Comparison of ENCODE assay signal across 27 cellular contexts in the genomic region with DNA sequence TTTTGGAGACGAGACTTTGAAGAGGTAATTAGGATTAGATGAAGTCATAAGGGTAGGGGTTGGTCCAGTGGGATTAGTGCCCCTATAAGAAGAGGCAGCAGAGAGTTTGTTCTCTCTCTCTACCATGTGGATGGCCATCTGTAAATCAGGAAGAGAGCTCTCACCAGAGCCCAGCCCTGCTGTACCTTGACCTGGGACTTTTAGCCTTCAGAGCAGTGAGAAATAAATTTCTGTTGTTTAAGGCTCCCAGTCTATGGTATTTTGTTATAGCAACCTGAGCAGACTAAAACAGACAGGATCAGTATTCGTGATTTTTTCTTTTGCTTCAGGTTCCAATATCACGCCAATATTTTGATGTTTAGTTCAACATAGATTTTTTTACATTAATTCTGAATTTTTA. TPM values are rescaled to one million over a fixed set of nuclear protein-coding genes. Genes with fewer than 3 reads are reported as not detected.
"Had no signal": no experiment of that assay in that cellular context is flagged by ENCODE, and none has a peak within 500 bp of the region (broad histone marks: within the 10 kb centered on the region; RNA-seq: fewer than 3 reads in every experiment).

No MANE protein-coding gene starts in this region.

- H3K36me3 Mint-ChIP-seq: mesothelial cell of epicardium; natural killer cell treated with Interleukin-12 subunit alpha and Interleukin-12 subunit beta and Interleukin-15 and Interleukin-18, amount 100 ng/mL, for 72 hours had no signal

- H3K4me3 ChIP-seq: heart left ventricle, left lung, lung, ovary, sigmoid colon, stomach, suprapubic skin, thoracic aorta, tibial artery, upper lobe of right lung had no signal

- H3K27ac Mint-ChIP-seq: mesothelial cell of epicardium; naive thymus-derived CD4-positive, alpha-beta T cell; natural killer cell treated with Interleukin-12 subunit alpha and Interleukin-12 subunit beta and Interleukin-15 and Interleukin-18, amount 100 ng/mL, for 72 hours; progenitor cell of endocrine pancreas had no signal

- H3K27me3 ChIP-seq: left lung, ovary, suprapubic skin, tibial artery, upper lobe of right lung had no signal

- H3K4me1 Mint-ChIP-seq: mesothelial cell of epicardium; naive thymus-derived CD4-positive, alpha-beta T cell had no signal

- DNase-seq: heart left ventricle; islet precursor cell; left lung; mesendoderm; naive thymus-derived CD4-positive, alpha-beta T cell; ovary; retina; right cardiac atrium; sigmoid colon; stimulated activated CD4-positive, alpha-beta T cell treated with anti-CD3 and anti-CD28 coated beads, Interleukin-12 subunit alpha, Interleukin-12 subunit beta, amount 100 ng/mL, for 4 hours; stimulated activated CD4-positive, alpha-beta T cell treated with anti-CD3 and anti-CD28 coated beads, Interleukin-15, amount 100 ng/mL, for 24 hours; stimulated activated CD4-positive, alpha-beta T cell treated with anti-CD3 and anti-CD28 coated beads, Interleukin-2, amount 100 ng/mL, for 24 hours; stimulated activated CD4-positive, alpha-beta T cell treated with anti-CD3 and anti-CD28 coated beads, Interleukin-4, amount 100 ng/mL, for 1 hour; stimulated activated naive B cell treated with anti-CD40 and anti-IgM and Interleukin-4, amounts not matched to agents 10 μg/mL and 1 μg/mL and 100 μg/mL, for 72 hours; stimulated activated naive CD8-positive, alpha-beta T cell treated with anti-CD3 and anti-CD28 coated beads, Interleukin-15, Interleukin-2, amounts not matched to agents 100 U/mL and 50 U/mL, for 24 hours; stomach; tibial artery; trophoblast cell; upper lobe of right lung had no signal

- H3K27ac ChIP-seq: heart left ventricle, left lung, ovary, sigmoid colon, stomach, suprapubic skin, thoracic aorta, tibial artery, upper lobe of right lung had no signal

- H3K4me1 ChIP-seq: heart left ventricle, left lung, sigmoid colon, stomach, upper lobe of right lung had no signal

- FAIRE-seq: urothelium cell line had no signal

- H3K9me3 Mint-ChIP-seq: mesothelial cell of epicardium had no signal

- H3K36me3 ChIP-seq: heart left ventricle, left lung, ovary, sigmoid colon, stomach, suprapubic skin, thoracic aorta, tibial artery, upper lobe of right lung had no signal

- H3K9me3 ChIP-seq: heart left ventricle, left lung, ovary, sigmoid colon, stomach, suprapubic skin, thoracic aorta, tibial artery, upper lobe of right lung had no signal

- H3K4me3 Mint-ChIP-seq: mesothelial cell of epicardium; naive thymus-derived CD4-positive, alpha-beta T cell; natural killer cell treated with Interleukin-12 subunit alpha and Interleukin-12 subunit beta and Interleukin-15 and Interleukin-18, amount 100 ng/mL, for 72 hours; stimulated activated naive B cell treated with anti-CD40 and anti-IgM and Interleukin-4, amounts not matched to agents 10 μg/mL and 1 μg/mL and 100 μg/mL, for 72 hours had no signal

- ATAC-seq: heart left ventricle; left lung; naive thymus-derived CD4-positive, alpha-beta T cell; natural killer cell treated with Interleukin-12 subunit alpha and Interleukin-12 subunit beta and Interleukin-15 and Interleukin-18, amount 100 ng/mL, for 72 hours; right cardiac atrium; stimulated activated naive B cell treated with anti-CD40 and anti-IgM and Interleukin-4, amounts not matched to agents 10 μg/mL and 1 μg/mL and 100 μg/mL, for 72 hours; stimulated activated naive CD8-positive, alpha-beta T cell treated with anti-CD3 and anti-CD28 coated beads, Interleukin-15, Interleukin-2, amounts not matched to agents 100 U/mL and 50 U/mL, for 24 hours; upper lobe of right lung had no signal

RNA-seq across cellular contexts. Expression of gene TBX15, which starts 30.0 kb away (rescaled TPM):
- total RNA-seq: kidney epithelial cell; mesothelial cell of epicardium; naive thymus-derived CD4-positive, alpha-beta T cell; natural killer cell treated with Interleukin-12 subunit alpha and Interleukin-12 subunit beta and Interleukin-15 and Interleukin-18, amount 100 ng/mL, for 72 hours; progenitor cell of endocrine pancreas had no signal
- polyA plus RNA-seq: naive thymus-derived CD4-positive, alpha-beta T cell had no signal
